In genomic region chr10:30435068-30435422, GRCh38 we compare ENCODE assay signal across 9 cellular contexts. TPM values are rescaled to one million over a fixed set of nuclear protein-coding genes. Genes with fewer than 3 reads are reported as not detected.
DNase-seq lines count a peak whose midpoint lies in the region; ATAC-seq and TF ChIP-seq lines count a peak whose summit lies in the region.
"Had no signal": no experiment of that assay in that cellular context is flagged by ENCODE, and none has a peak within 500 bp of the region (broad histone marks: within the 10 kb centered on the region; RNA-seq: fewer than 3 reads in every experiment).

No MANE protein-coding gene starts in this region.

- intact Hi-C loops in heart right ventricle (cut with DNase I): loop anchor here in 1 of 10 donors (1.0 kb wide), 1 partner anchor 22 kb away; no protein-coding TSS in a partner anchor

- H3K4me3 ChIP-seq in heart right ventricle: peak overlapping the region; percentile 74 to 98 (median 94)
- H3K4me3 ChIP-seq in rectal smooth muscle tissue (ENCODE audit: low read length): peak overlapping the region; percentile 94

- peak overlapping the region; percentile 91 for H3K4me3 Mint-ChIP-seq in activated T-cell treated with anti-CD3 and anti-CD28 coated beads, Interleukin-2, amount 50 U/mL, for 4 hours

- H3K9me3 ChIP-seq in heart right ventricle: no peaks in the 10 kb centered on the region

- no peaks in the 10 kb centered on the region for H3K27me3 Mint-ChIP-seq in activated T-cell treated with anti-CD3 and anti-CD28 coated beads, Interleukin-2, amount 50 U/mL, for 4 hours (ENCODE audit: low read depth)

- no peak for TF ChIP-seq CTCF in heart right ventricle (IDR thresholded peaks at IDR 0.05)

- peaks cover 62% of the 10 kb centered on the region for H3K4me1 Mint-ChIP-seq in activated T-cell treated with anti-CD3 and anti-CD28 coated beads, Interleukin-2, amount 50 U/mL, for 4 hours (ENCODE audit: low read depth)

- WGBS in heart right ventricle, 2 donors: 3 to 4% methylated on average over 13 of the region's 13 CpGs

- H3K27me3 ChIP-seq in heart right ventricle (no peaks in the 10 kb centered on the region), rectal smooth muscle tissue (ENCODE audit: control insufficient read depth, insufficient read depth, low read length) (no peaks in the 10 kb centered on the region)

- peaks cover 0 to 32% (median 5%) of the 10 kb centered on the region in 9 donors for H3K36me3 ChIP-seq in heart right ventricle
- peaks cover 4% of the 10 kb centered on the region for H3K36me3 ChIP-seq in rectal smooth muscle tissue (ENCODE audit: control insufficient read depth, insufficient read depth, low read length)

- peak; percentile 59 for DNase-seq in DMS53 (lab: John Stamatoyannopoulos, UW)
- no peak for DNase-seq in DMS53 treated with DMSO at 0.1 percent for 48 hours (lab: John Stamatoyannopoulos, UW; ENCODE audit: unreplicated experiment)
- DNase-seq in activated T-cell treated with anti-CD3 and anti-CD28 coated beads, Interleukin-2, amount 50 U/mL, for 4 hours: no peak
- peak in 1 of 2 donors; percentile 38 for DNase-seq in heart right ventricle
- DNase-seq in NCI-H1417 treated with DMSO at 0.1 percent for 48 hours (lab: John Stamatoyannopoulos, UW): no peak

- ATAC-seq in activated T-cell treated with anti-CD3 and anti-CD28 coated beads, Interleukin-2, amount 50 U/mL, for 4 hours: no peak
- ATAC-seq in heart right ventricle: no peak
- no peak for ATAC-seq in HG02610 (IDR thresholded peaks at IDR 0.05; ENCODE audit: unreplicated experiment)
- no peak for ATAC-seq in GM19023 (IDR thresholded peaks at IDR 0.05; ENCODE audit: unreplicated experiment)

- H3K4me1 ChIP-seq in heart right ventricle (peaks cover 0 to 76% (median 65%) of the 10 kb centered on the region in 9 donors), rectal smooth muscle tissue (ENCODE audit: control insufficient read depth, insufficient read depth, low read length) (peaks cover 19% of the 10 kb centered on the region)

- H3K9me3 Mint-ChIP-seq in activated T-cell treated with anti-CD3 and anti-CD28 coated beads, Interleukin-2, amount 50 U/mL, for 4 hours: no peaks in the 10 kb centered on the region

- H3K27ac ChIP-seq in heart right ventricle (peak overlapping the region; percentile 90 to 99 (median 99)), rectal smooth muscle tissue (ENCODE audit: low read depth, low read length) (peak overlapping the region; percentile 92)
- H3K27ac ChIP-seq: 22Rv1 had no signal

- peak overlapping the region; percentile 76 for H3K9ac ChIP-seq in rectal smooth muscle tissue (ENCODE audit: low read length)

- H3K36me3 Mint-ChIP-seq in activated T-cell treated with anti-CD3 and anti-CD28 coated beads, Interleukin-2, amount 50 U/mL, for 4 hours (ENCODE audit: insufficient read depth): peaks cover 20% of the 10 kb centered on the region

RNA-seq across cellular contexts. Expression of gene MAP3K8, which starts 1.1 kb away (rescaled TPM):
- 10 to 100 TPM; 20.8 to 29.2 (median 21.7) TPM for total RNA-seq in activated T-cell treated with anti-CD3 and anti-CD28 coated beads, Interleukin-2, amount 50 U/mL, for 4 hours
- 10 to 100 TPM in 3 of 10 donors, 1 to 10 TPM in 7; 2.7 to 19.2 (median 6.9) TPM for total RNA-seq in heart right ventricle
- 10 to 100 TPM in 1 of 2 donors, 1 to 10 TPM in 1; 3.8 to 14.0 TPM for polyA plus RNA-seq in heart right ventricle
